In the genomic region with DNA sequence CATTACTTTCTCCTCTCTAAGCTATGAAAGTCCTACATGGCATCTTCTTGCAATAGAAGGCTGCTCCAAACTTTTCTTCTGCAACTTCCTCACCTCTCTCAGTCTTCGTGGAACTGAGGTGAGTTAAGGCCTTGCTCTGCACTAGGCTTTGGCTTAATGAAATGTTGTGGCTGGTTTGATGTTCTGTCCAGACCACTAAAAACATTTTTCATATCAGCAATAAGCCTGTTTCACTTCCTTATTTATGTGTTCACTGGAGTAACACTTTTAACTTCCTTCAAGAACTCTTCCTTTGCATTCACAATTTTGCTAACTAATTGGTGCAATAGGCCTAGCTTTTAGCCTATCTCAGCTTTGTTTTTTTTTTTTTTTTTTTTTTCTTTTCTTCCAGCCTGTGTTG, we compare ENCODE assay signal across 12 cellular contexts.
DNase-seq lines count a peak whose midpoint lies in the region; ATAC-seq, FAIRE-seq and TF ChIP-seq lines count a peak whose summit lies in the region.
"Had no signal": no experiment of that assay in that cellular context is flagged by ENCODE, and none has a peak within 500 bp of the region (broad histone marks: within the 10 kb centered on the region; RNA-seq: fewer than 3 reads in every experiment).

No MANE protein-coding gene starts in this region.

- intact Hi-C loops in kidney (cut with DNase I): no loop called here
- intact Hi-C loops in left cardiac atrium (cut with DNase I): no loop called here

- TF ChIP-seq POLR2A in GM12891 (IDR thresholded peaks at IDR 0.05; ENCODE audit: low read depth, low read length): no peak
- no peak for TF ChIP-seq POLR2A in NB4 (IDR thresholded peaks at IDR 0.05; ENCODE audit: extremely low read depth, insufficient read length)

- no peaks in the 10 kb centered on the region for H3K4me1 ChIP-seq in kidney (ENCODE audit: control insufficient read depth in 1 of 2, insufficient read depth in 1 of 2, low read depth in 1 of 2, low read length in 2 of 2)
- H3K4me1 ChIP-seq: colonic mucosa, HAP-1 had no signal

- TF ChIP-seq CTCF in NB4 (IDR thresholded peaks at IDR 0.05; ENCODE audit: low read depth, low read length) (no peak), kidney (IDR thresholded peaks at IDR 0.05; ENCODE audit: borderline replicate concordance, extremely low read depth, insufficient read depth) (no peak)

- no peak overlapping the region for H3K4me3 ChIP-seq in NB4 (ENCODE audit: low read depth, low read length)
- H3K4me3 ChIP-seq in kidney (ENCODE audit: low read length in 2 of 2): no peak overlapping the region
- H3K4me3 ChIP-seq: colonic mucosa, HAP-1 had no signal

- no peaks in the 10 kb centered on the region for H3K9me3 ChIP-seq in kidney (ENCODE audit: control insufficient read depth in 1 of 2, low read length in 2 of 2)
- H3K9me3 ChIP-seq: colonic mucosa, HAP-1 had no signal

- H3K36me3 ChIP-seq in kidney (ENCODE audit: control insufficient read depth in 1 of 2, insufficient read depth in 2 of 2, low read length in 2 of 2): no peaks in the 10 kb centered on the region
- H3K36me3 ChIP-seq: colonic mucosa, HAP-1 had no signal

- DNase-seq in GM12891 (ENCODE audit: insufficient read length, low spot score) (no peak), NB4 (ENCODE audit: low read depth) (peak; percentile 23), kidney (no peak), left cardiac atrium (no peak), HuH-7.5 (ENCODE audit: low spot score) (no peak), HK-2 (ENCODE audit: unreplicated experiment) (no peak)
- DNase-seq: colonic mucosa, GDM1, mesendoderm had no signal

- FAIRE-seq in GM12891 (lab: Jason Lieb, UNC) (peak; percentile 33), kidney (lab: Jason Lieb, UNC) (no peak)

- no peak overlapping the region for H3K9ac ChIP-seq in kidney (ENCODE audit: low read length in 2 of 2)

- peak; percentile 82 for ATAC-seq in GM21367 (IDR thresholded peaks at IDR 0.05; ENCODE audit: unreplicated experiment)
- ATAC-seq in HG03097 (IDR thresholded peaks at IDR 0.05; ENCODE audit: low FRiP score, unreplicated experiment): peak; percentile 93
- no peak for ATAC-seq in left cardiac atrium

- no peak overlapping the region for H3K27ac ChIP-seq in kidney (ENCODE audit: low read depth in 2 of 2, low read length in 2 of 2)
- H3K27ac ChIP-seq: colonic mucosa had no signal

TF ChIP-seq in GM12891, 5 proteins besides CTCF, POLR2A, EP300 and RAD21:
- no peak for TF ChIP-seq POU2F2 (IDR thresholded peaks at IDR 0.05; ENCODE audit: low read depth, low read length)
- no peak for TF ChIP-seq POLR2AphosphoS5 (IDR thresholded peaks at IDR 0.05; ENCODE audit: low read depth, low read length)
- TF ChIP-seq PAX5 (IDR thresholded peaks at IDR 0.05; ENCODE audit: insufficient read depth, low read length, severe bottlenecking): no peak
- TF ChIP-seq SPI1 (IDR thresholded peaks at IDR 0.05; ENCODE audit: low read depth, low read length): peak; percentile 90
- TF ChIP-seq TAF1 (IDR thresholded peaks at IDR 0.05; ENCODE audit: low read depth, low read length): no peak

Comparison
In these comparisons a context has a peak if more than half of its experiments do, and no peak if none do; other contexts are left out.
1. ATAC-seq: peak in GM21367 (single experiment) and HG03097 (single experiment); none in left cardiac atrium (0 of 2).